Comparison of ENCODE assay signal across 1 cellular context in the genomic region with DNA sequence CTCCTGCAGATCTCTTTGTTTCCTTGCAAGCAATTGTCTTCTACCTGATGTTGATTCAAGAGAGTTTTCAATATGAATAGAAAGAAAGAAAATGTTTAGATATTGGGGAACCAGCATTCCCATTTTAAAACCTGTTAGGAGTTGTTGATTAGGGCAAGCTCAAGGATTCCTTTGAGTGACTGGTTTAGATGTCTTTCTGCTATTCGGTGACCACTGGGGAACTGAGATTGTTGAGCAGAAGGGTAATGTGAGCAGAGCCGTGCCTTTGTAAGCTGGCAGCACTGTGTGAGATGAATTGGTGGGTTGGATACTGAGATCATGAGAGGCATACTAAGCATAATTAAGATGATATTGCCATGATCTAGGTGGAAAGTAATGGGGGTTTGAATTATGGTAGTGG.
TF ChIP-seq lines count a peak whose summit lies in the region.

No MANE protein-coding gene starts in this region.

TF ChIP-seq in WTC11, 78 proteins besides CTCF, POLR2A, EP300 and RAD21 (continued from another document):
- TF ChIP-seq, protein P1, sequence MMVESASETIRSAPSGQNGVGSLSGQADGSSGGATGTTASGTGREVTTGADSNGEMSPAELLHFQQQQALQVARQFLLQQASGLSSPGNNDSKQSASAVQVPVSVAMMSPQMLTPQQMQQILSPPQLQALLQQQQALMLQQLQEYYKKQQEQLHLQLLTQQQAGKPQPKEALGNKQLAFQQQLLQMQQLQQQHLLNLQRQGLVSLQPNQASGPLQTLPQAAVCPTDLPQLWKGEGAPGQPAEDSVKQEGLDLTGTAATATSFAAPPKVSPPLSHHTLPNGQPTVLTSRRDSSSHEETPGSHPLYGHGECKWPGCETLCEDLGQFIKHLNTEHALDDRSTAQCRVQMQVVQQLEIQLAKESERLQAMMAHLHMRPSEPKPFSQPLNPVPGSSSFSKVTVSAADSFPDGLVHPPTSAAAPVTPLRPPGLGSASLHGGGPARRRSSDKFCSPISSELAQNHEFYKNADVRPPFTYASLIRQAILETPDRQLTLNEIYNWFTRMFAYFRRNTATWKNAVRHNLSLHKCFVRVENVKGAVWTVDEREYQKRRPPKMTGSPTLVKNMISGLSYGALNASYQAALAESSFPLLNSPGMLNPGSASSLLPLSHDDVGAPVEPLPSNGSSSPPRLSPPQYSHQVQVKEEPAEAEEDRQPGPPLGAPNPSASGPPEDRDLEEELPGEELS (CRISPR knock-in tag; IDR thresholded peaks at IDR 0.05) = no peak
- TF ChIP-seq, protein P2, sequence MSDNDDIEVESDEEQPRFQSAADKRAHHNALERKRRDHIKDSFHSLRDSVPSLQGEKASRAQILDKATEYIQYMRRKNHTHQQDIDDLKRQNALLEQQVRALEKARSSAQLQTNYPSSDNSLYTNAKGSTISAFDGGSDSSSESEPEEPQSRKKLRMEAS (CRISPR knock-in tag; IDR thresholded peaks at IDR 0.05) = no peak
- TF ChIP-seq, protein P3, sequence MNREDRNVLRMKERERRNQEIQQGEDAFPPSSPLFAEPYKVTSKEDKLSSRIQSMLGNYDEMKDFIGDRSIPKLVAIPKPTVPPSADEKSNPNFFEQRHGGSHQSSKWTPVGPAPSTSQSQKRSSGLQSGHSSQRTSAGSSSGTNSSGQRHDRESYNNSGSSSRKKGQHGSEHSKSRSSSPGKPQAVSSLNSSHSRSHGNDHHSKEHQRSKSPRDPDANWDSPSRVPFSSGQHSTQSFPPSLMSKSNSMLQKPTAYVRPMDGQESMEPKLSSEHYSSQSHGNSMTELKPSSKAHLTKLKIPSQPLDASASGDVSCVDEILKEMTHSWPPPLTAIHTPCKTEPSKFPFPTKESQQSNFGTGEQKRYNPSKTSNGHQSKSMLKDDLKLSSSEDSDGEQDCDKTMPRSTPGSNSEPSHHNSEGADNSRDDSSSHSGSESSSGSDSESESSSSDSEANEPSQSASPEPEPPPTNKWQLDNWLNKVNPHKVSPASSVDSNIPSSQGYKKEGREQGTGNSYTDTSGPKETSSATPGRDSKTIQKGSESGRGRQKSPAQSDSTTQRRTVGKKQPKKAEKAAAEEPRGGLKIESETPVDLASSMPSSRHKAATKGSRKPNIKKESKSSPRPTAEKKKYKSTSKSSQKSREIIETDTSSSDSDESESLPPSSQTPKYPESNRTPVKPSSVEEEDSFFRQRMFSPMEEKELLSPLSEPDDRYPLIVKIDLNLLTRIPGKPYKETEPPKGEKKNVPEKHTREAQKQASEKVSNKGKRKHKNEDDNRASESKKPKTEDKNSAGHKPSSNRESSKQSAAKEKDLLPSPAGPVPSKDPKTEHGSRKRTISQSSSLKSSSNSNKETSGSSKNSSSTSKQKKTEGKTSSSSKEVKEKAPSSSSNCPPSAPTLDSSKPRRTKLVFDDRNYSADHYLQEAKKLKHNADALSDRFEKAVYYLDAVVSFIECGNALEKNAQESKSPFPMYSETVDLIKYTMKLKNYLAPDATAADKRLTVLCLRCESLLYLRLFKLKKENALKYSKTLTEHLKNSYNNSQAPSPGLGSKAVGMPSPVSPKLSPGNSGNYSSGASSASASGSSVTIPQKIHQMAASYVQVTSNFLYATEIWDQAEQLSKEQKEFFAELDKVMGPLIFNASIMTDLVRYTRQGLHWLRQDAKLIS (CRISPR knock-in tag; IDR thresholded peaks at IDR 0.05; ENCODE audit: borderline replicate concordance) = no peak
- no peak for TF ChIP-seq ZNF396 (CRISPR knock-in tag; IDR thresholded peaks at IDR 0.05; ENCODE audit: borderline replicate concordance)
- TF ChIP-seq, protein P4, sequence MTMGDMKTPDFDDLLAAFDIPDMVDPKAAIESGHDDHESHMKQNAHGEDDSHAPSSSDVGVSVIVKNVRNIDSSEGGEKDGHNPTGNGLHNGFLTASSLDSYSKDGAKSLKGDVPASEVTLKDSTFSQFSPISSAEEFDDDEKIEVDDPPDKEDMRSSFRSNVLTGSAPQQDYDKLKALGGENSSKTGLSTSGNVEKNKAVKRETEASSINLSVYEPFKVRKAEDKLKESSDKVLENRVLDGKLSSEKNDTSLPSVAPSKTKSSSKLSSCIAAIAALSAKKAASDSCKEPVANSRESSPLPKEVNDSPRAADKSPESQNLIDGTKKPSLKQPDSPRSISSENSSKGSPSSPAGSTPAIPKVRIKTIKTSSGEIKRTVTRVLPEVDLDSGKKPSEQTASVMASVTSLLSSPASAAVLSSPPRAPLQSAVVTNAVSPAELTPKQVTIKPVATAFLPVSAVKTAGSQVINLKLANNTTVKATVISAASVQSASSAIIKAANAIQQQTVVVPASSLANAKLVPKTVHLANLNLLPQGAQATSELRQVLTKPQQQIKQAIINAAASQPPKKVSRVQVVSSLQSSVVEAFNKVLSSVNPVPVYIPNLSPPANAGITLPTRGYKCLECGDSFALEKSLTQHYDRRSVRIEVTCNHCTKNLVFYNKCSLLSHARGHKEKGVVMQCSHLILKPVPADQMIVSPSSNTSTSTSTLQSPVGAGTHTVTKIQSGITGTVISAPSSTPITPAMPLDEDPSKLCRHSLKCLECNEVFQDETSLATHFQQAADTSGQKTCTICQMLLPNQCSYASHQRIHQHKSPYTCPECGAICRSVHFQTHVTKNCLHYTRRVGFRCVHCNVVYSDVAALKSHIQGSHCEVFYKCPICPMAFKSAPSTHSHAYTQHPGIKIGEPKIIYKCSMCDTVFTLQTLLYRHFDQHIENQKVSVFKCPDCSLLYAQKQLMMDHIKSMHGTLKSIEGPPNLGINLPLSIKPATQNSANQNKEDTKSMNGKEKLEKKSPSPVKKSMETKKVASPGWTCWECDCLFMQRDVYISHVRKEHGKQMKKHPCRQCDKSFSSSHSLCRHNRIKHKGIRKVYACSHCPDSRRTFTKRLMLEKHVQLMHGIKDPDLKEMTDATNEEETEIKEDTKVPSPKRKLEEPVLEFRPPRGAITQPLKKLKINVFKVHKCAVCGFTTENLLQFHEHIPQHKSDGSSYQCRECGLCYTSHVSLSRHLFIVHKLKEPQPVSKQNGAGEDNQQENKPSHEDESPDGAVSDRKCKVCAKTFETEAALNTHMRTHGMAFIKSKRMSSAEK (CRISPR knock-in tag; IDR thresholded peaks at IDR 0.05; ENCODE audit: borderline replicate concordance) = no peak
- TF ChIP-seq NFYB (CRISPR knock-in tag; conservative IDR thresholded peaks at IDR 0.05; ENCODE audit: low read depth) = no peak
- no peak for TF ChIP-seq GTF2I (CRISPR knock-in tag; conservative IDR thresholded peaks at IDR 0.05)
- TF ChIP-seq, protein P5, sequence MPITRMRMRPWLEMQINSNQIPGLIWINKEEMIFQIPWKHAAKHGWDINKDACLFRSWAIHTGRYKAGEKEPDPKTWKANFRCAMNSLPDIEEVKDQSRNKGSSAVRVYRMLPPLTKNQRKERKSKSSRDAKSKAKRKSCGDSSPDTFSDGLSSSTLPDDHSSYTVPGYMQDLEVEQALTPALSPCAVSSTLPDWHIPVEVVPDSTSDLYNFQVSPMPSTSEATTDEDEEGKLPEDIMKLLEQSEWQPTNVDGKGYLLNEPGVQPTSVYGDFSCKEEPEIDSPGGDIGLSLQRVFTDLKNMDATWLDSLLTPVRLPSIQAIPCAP (CRISPR knock-in tag; IDR thresholded peaks at IDR 0.05) = no peak
- no peak for TF ChIP-seq GRHL2 (CRISPR knock-in tag; IDR thresholded peaks at IDR 0.05; ENCODE audit: insufficient replicate concordance, severe bottlenecking)
- no peak for TF ChIP-seq FOXK1 (CRISPR knock-in tag; IDR thresholded peaks at IDR 0.05)
- TF ChIP-seq JAZF1 (CRISPR knock-in tag; IDR thresholded peaks at IDR 0.05) = no peak
- TF ChIP-seq FOXP1 (CRISPR knock-in tag; IDR thresholded peaks at IDR 0.05; ENCODE audit: borderline replicate concordance) = no peak
